ENCODE assay signal across 14 cellular contexts in the genomic region with DNA sequence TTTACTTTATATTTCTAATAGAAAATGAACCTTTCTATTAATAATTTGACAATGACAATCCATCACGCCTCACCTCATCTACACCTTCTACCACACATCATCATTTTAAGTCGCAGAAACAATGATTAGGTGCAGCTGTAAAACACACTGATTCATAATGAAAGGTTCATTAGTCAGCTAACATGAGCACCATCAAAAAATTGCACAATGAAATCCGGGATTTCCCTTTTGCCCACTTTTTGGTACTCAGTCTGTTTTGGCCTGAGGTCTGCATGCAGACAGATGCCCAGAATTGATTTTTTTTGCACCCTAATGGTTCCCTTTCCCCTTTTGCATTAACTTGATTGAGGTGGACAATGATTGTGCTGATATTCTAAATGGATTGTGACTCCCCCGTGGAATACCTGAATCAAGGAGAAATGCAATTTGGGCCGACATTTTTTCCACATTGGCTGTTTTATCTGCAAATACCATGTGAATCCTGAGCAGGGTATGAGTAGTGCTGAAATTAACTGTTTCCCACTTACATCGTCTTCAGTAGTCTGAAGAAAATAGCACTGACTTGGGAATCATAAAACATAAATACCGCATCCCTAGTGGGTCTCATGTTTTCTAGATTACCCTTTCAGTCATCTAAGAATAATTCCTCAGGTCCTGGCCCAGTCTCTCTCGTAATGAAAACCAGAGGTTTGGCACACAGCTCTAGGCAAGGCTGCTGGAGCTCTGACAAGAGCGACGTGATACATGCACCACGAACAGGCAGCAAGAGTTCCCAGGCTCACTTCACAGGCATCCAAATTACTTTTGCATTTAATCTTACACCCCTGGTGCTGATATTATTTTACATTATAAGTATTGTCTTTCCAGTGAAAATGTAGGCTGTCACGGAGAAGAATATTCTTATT.
DNase-seq lines count a peak whose midpoint lies in the region; ATAC-seq and TF ChIP-seq lines count a peak whose summit lies in the region.
"Had no signal": no experiment of that assay in that cellular context is flagged by ENCODE, and none has a peak within 500 bp of the region (broad histone marks: within the 10 kb centered on the region; RNA-seq: fewer than 3 reads in every experiment).

No MANE protein-coding gene starts in this region.

- DNase-seq in AG10803 (ENCODE audit: low read depth) (peak; percentile 86), M059J (ENCODE audit: low read depth) (peak; percentile 43), dedifferentiated amniotic fluid mesenchymal stem cell (ENCODE audit: extremely low spot score) (peak; percentile 80), neural progenitor cell (ENCODE audit: low spot score) (peak; percentile 9)
- DNase-seq in activated T-cell treated with anti-CD3 and anti-CD28 coated beads, Interleukin-2, amount 50 U/mL, for 24 hours, result no peak
- DNase-seq: activated naive CD4-positive, alpha-beta T cell treated with anti-CD3 and anti-CD28 coated beads, Interleukin-2, amount 10 ng/mL, durations not matched to agents 7 days and 5 days; hippocampal formation; NCI-H2029 treated with DMSO at 0.1 percent for 48 hours had no signal

- no peaks in the 10 kb centered on the region for H3K36me3 ChIP-seq in neural progenitor cell
- no peaks in the 10 kb centered on the region for H3K36me3 ChIP-seq in gastroesophageal sphincter

- H3K9me3 ChIP-seq in neural progenitor cell (ENCODE audit: low read depth) (no peaks in the 10 kb centered on the region), gastroesophageal sphincter (no peaks in the 10 kb centered on the region)

- TF ChIP-seq POLR2A in gastroesophageal sphincter (IDR thresholded peaks at IDR 0.05), result no peak

- no peaks in the 10 kb centered on the region for H3K4me1 Mint-ChIP-seq in neural progenitor cell
- no peaks in the 10 kb centered on the region for H3K4me1 Mint-ChIP-seq in activated T-cell treated with anti-CD3 and anti-CD28 coated beads, Interleukin-2, amount 50 U/mL, for 24 hours (ENCODE audit: low read depth)
- H3K4me1 Mint-ChIP-seq: activated naive CD4-positive, alpha-beta T cell treated with anti-CD3 and anti-CD28 coated beads, Interleukin-2, amount 10 ng/mL, durations not matched to agents 7 days and 5 days had no signal

- no peak for TF ChIP-seq EP300 in gastroesophageal sphincter (IDR thresholded peaks at IDR 0.05)

- TF ChIP-seq CTCF in AG10803 (conservative IDR thresholded peaks at IDR 0.05; ENCODE audit: low read length), result no peak
- TF ChIP-seq CTCF in neural progenitor cell (IDR thresholded peaks at IDR 0.05), result no peak
- no peak for TF ChIP-seq CTCF in gastroesophageal sphincter (IDR thresholded peaks at IDR 0.05)

- H3K4me2 ChIP-seq in neural progenitor cell, result no peak overlapping the region

- H3K36me3 Mint-ChIP-seq in neural progenitor cell, result no peaks in the 10 kb centered on the region
- no peaks in the 10 kb centered on the region for H3K36me3 Mint-ChIP-seq in activated T-cell treated with anti-CD3 and anti-CD28 coated beads, Interleukin-2, amount 50 U/mL, for 24 hours (ENCODE audit: low read depth)
- H3K36me3 Mint-ChIP-seq: activated naive CD4-positive, alpha-beta T cell treated with anti-CD3 and anti-CD28 coated beads, Interleukin-2, amount 10 ng/mL, durations not matched to agents 7 days and 5 days; type B pancreatic cell had no signal

- no peaks in the 10 kb centered on the region for H3K27me3 ChIP-seq in neural progenitor cell
- H3K27me3 ChIP-seq in gastroesophageal sphincter, result no peaks in the 10 kb centered on the region

- H3K27ac ChIP-seq in neural progenitor cell (no peak overlapping the region), gastroesophageal sphincter (no peak overlapping the region)
- H3K27ac ChIP-seq: C4-2B had no signal

- H3F3A ChIP-seq in neural progenitor cell (ENCODE audit: low read depth), result no peaks in the 10 kb centered on the region

- H3K4me1 ChIP-seq in neural progenitor cell, result no peaks in the 10 kb centered on the region
- H3K4me1 ChIP-seq in gastroesophageal sphincter, result peaks cover 0 to 12% (median 0%) of the 10 kb centered on the region in 3 donors

- no peaks in the 10 kb centered on the region for H4K20me1 ChIP-seq in neural progenitor cell (ENCODE audit: low read depth)

- H3K9me3 Mint-ChIP-seq in neural progenitor cell, result no peaks in the 10 kb centered on the region
- H3K9me3 Mint-ChIP-seq in activated T-cell treated with anti-CD3 and anti-CD28 coated beads, Interleukin-2, amount 50 U/mL, for 24 hours, result no peaks in the 10 kb centered on the region
- H3K9me3 Mint-ChIP-seq: dendritic cell treated with granulocyte-macrophage colony-stimulating factor and Interleukin-4, amounts not matched to agents 40 ng/mL and 50 ng/mL, for 4 days; type B pancreatic cell had no signal

- peak overlapping the region; percentile 65 for H2AFZ ChIP-seq in neural progenitor cell (replicated peaks)

- H3K79me2 ChIP-seq in neural progenitor cell (ENCODE audit: low read depth), result no peaks in the 10 kb centered on the region

- WGBS in gastroesophageal sphincter (ENCODE audit: low coverage in 1 of 2), 2 donors, result 22 to 28% methylated on average over 12 of the region's 12 CpGs

- no peak for ATAC-seq in HG03108 (IDR thresholded peaks at IDR 0.05; ENCODE audit: unreplicated experiment)
- ATAC-seq in gastroesophageal sphincter, result no peak
- no peak for ATAC-seq in HG03442 (IDR thresholded peaks at IDR 0.05; ENCODE audit: unreplicated experiment)

- no peak overlapping the region for H3K27ac Mint-ChIP-seq in neural progenitor cell
- H3K27ac Mint-ChIP-seq in activated T-cell treated with anti-CD3 and anti-CD28 coated beads, Interleukin-2, amount 50 U/mL, for 24 hours, result no peak overlapping the region
- H3K27ac Mint-ChIP-seq: activated naive CD4-positive, alpha-beta T cell treated with anti-CD3 and anti-CD28 coated beads, Interleukin-2, amount 10 ng/mL, durations not matched to agents 7 days and 5 days; dendritic cell treated with granulocyte-macrophage colony-stimulating factor and Interleukin-4, amounts not matched to agents 40 ng/mL and 50 ng/mL, for 4 days; type B pancreatic cell had no signal

- H3K4me3 Mint-ChIP-seq in neural progenitor cell, result no peak overlapping the region
- H3K4me3 Mint-ChIP-seq in activated T-cell treated with anti-CD3 and anti-CD28 coated beads, Interleukin-2, amount 50 U/mL, for 24 hours, result no peak overlapping the region
- H3K4me3 Mint-ChIP-seq: activated naive CD4-positive, alpha-beta T cell treated with anti-CD3 and anti-CD28 coated beads, Interleukin-2, amount 10 ng/mL, durations not matched to agents 7 days and 5 days; dendritic cell treated with granulocyte-macrophage colony-stimulating factor and Interleukin-4, amounts not matched to agents 40 ng/mL and 50 ng/mL, for 4 days; type B pancreatic cell had no signal

- H3K4me3 ChIP-seq in AG10803 (ENCODE audit: low read length), result no peak overlapping the region
- no peak overlapping the region for H3K4me3 ChIP-seq in neural progenitor cell
- no peak overlapping the region for H3K4me3 ChIP-seq in gastroesophageal sphincter

- no peak overlapping the region for H3K9ac ChIP-seq in neural progenitor cell

- H3K27me3 Mint-ChIP-seq in neural progenitor cell (ENCODE audit: insufficient read depth, low read depth), result no peaks in the 10 kb centered on the region
- H3K27me3 Mint-ChIP-seq in activated T-cell treated with anti-CD3 and anti-CD28 coated beads, Interleukin-2, amount 50 U/mL, for 24 hours, result no peaks in the 10 kb centered on the region
- H3K27me3 Mint-ChIP-seq: activated naive CD4-positive, alpha-beta T cell treated with anti-CD3 and anti-CD28 coated beads, Interleukin-2, amount 10 ng/mL, durations not matched to agents 7 days and 5 days; dendritic cell treated with granulocyte-macrophage colony-stimulating factor and Interleukin-4, amounts not matched to agents 40 ng/mL and 50 ng/mL, for 4 days; type B pancreatic cell had no signal
